Comparison of ENCODE assay signal across 8 cellular contexts in genomic region chr3:111979689-111980025, GRCh38. TPM values are rescaled to one million over a fixed set of nuclear protein-coding genes. Genes with fewer than 3 reads are reported as not detected.
A peak's percentile ranks its signal among the peaks of the same experiment; 100 is the strongest.
DNase-seq lines count a peak whose midpoint lies in the region; ATAC-seq and TF ChIP-seq lines count a peak whose summit lies in the region.

No MANE protein-coding gene starts in this region.

- no peaks in the 10 kb centered on the region for H3K4me1 ChIP-seq in effector memory CD4-positive, alpha-beta T cell (ENCODE audit: control insufficient read depth, insufficient read depth, low read length, poor library complexity, severe bottlenecking)

- H3K4me3 Mint-ChIP-seq in nephron progenitor cell: peak overlapping the region; percentile 88

- peaks cover 17% of the 10 kb centered on the region for H3K36me3 Mint-ChIP-seq in nephron progenitor cell (ENCODE audit: low read depth)

- no peaks in the 10 kb centered on the region for H3K9me3 Mint-ChIP-seq in nephron progenitor cell

- H3K4me3 ChIP-seq in effector memory CD4-positive, alpha-beta T cell (ENCODE audit: insufficient read depth, low read depth, low read length, poor library complexity, severe bottlenecking): peak overlapping the region; percentile 94

- H3K27ac ChIP-seq in effector memory CD4-positive, alpha-beta T cell (ENCODE audit: insufficient read depth, low read length, poor library complexity, severe bottlenecking): peak overlapping the region; percentile 78

- no peaks in the 10 kb centered on the region for H3K27me3 Mint-ChIP-seq in nephron progenitor cell (ENCODE audit: low read depth, poor library complexity)

- no peaks in the 10 kb centered on the region for H3K36me3 ChIP-seq in effector memory CD4-positive, alpha-beta T cell (ENCODE audit: control insufficient read depth, insufficient read depth, low read length)

- no peak overlapping the region for H3K27ac Mint-ChIP-seq in nephron progenitor cell

- ATAC-seq in GM18907 (IDR thresholded peaks at IDR 0.05; ENCODE audit: unreplicated experiment) (peak; percentile 21), GM18858 (IDR thresholded peaks at IDR 0.05; ENCODE audit: unreplicated experiment) (no peak), HG02870 (IDR thresholded peaks at IDR 0.05; ENCODE audit: unreplicated experiment) (no peak)

- H3K27me3 ChIP-seq in effector memory CD4-positive, alpha-beta T cell (replicated peaks; ENCODE audit: control insufficient read depth, insufficient read depth, low read length, poor library complexity, severe bottlenecking): no peaks in the 10 kb centered on the region

- peaks cover 41% of the 10 kb centered on the region for H3K4me1 Mint-ChIP-seq in nephron progenitor cell

- no peaks in the 10 kb centered on the region for H3K9me3 ChIP-seq in effector memory CD4-positive, alpha-beta T cell (ENCODE audit: control insufficient read depth, low read length)

- TF ChIP-seq CTCF in nephron progenitor cell (IDR thresholded peaks at IDR 0.05): no peak

- peak; percentile 54 for DNase-seq in NCI-H69 (lab: John Stamatoyannopoulos, UW)
- DNase-seq in effector memory CD4-positive, alpha-beta T cell: no peak
- DNase-seq in nephron progenitor cell: no peak
- no peak for DNase-seq in mesenteric fat pad (ENCODE audit: low spot score)
- DNase-seq in H4 (ENCODE audit: low spot score): no peak

RNA-seq across cellular contexts. Expression of gene ABHD10, which starts 0.8 kb away (rescaled TPM):
- total RNA-seq in mesenteric fat pad: 17.6 TPM
- 34.1 and 44.1 TPM in 2 replicates for total RNA-seq in H4 (2014; rRNA removed; shearing (Covaris generic))

RNA-seq across cellular contexts. Expression of gene TAGLN3, which starts 19.1 kb away (rescaled TPM):
- not detected for total RNA-seq in mesenteric fat pad
- not detected in 2 replicates for total RNA-seq in H4 (2014; rRNA removed; shearing (Covaris generic))

RNA-seq across cellular contexts. Expression of gene TMPRSS7, which starts 54.9 kb away (rescaled TPM):
- total RNA-seq in mesenteric fat pad: not detected
- total RNA-seq in H4 (2014; rRNA removed; shearing (Covaris generic)): 0.12 TPM in 1 of 2 replicates, not detected in the other
